Comparison of ENCODE assay signal across 16 cellular contexts in genomic region chr10:24299587-24300258, GRCh38.
DNase-seq lines count a peak whose midpoint lies in the region; ATAC-seq, FAIRE-seq and TF ChIP-seq lines count a peak whose summit lies in the region.
"Had no signal": no experiment of that assay in that cellular context is flagged by ENCODE, and none has a peak within 500 bp of the region (broad histone marks: within the 10 kb centered on the region; RNA-seq: fewer than 3 reads in every experiment).

No MANE protein-coding gene starts in this region.

- DNase-seq in A172 (ENCODE audit: low spot score) (peak; percentile 56), RCC 7860 (ENCODE audit: low spot score) (peak; percentile 21), epithelial cell of esophagus (ENCODE audit: low read depth) (peak; percentile 66), tibial nerve (ENCODE audit: low spot score in 2 of 2) (no peak), GM13976 (ENCODE audit: low spot score) (no peak)
- DNase-seq: activated CD8-positive, alpha-beta T cell treated with anti-CD3 and anti-CD28 coated beads for 36 hours; head of caudate nucleus; left lung; NCI-H2029 treated with DMSO at 0.1 percent for 48 hours; NCI-H748 treated with DMSO at 0.1 percent for 48 hours; SHP77; T1000; thyroid gland had no signal

- TF ChIP-seq POLR2A in tibial nerve (IDR thresholded peaks at IDR 0.05) = no peak

- H3K4me1 ChIP-seq in tibial nerve = no peaks in the 10 kb centered on the region
- H3K4me1 ChIP-seq: left lung had no signal

- TF ChIP-seq CTCF in epithelial cell of esophagus (IDR thresholded peaks at IDR 0.05; ENCODE audit: insufficient read depth, low read depth, low read length, missing control alignments) = no peak
- TF ChIP-seq CTCF in tibial nerve (IDR thresholded peaks at IDR 0.05) = no peak
- TF ChIP-seq CTCF in GM13976 (IDR thresholded peaks at IDR 0.05; ENCODE audit: borderline replicate concordance, control extremely low read depth, extremely low read depth, insufficient read depth, missing control alignments) = no peak

- no peak for TF ChIP-seq EP300 in tibial nerve (IDR thresholded peaks at IDR 0.05)

- no peak overlapping the region for H3K27ac ChIP-seq in tibial nerve
- H3K27ac ChIP-seq: left lung, thyroid gland had no signal

- no peaks in the 10 kb centered on the region for H3K9me3 ChIP-seq in tibial nerve
- H3K9me3 ChIP-seq: left lung, thyroid gland had no signal

- WGBS in tibial nerve, 2 donors = 93 to 95% methylated on average over 6 of the region's 6 CpGs

- no peak for FAIRE-seq in RCC 7860 (lab: Jason Lieb, UNC)

- in situ Hi-C loops in GM13976 (cut with MboI; ENCODE audit: low sequenced_read_pairs, unreplicated experiment) = no loop called here

- ATAC-seq in GM21619 (IDR thresholded peaks at IDR 0.05; ENCODE audit: unreplicated experiment) (peak; percentile 65), HG02840 (IDR thresholded peaks at IDR 0.05; ENCODE audit: low FRiP score, unreplicated experiment) (no peak), HG03521 (IDR thresholded peaks at IDR 0.05; ENCODE audit: unreplicated experiment) (no peak)
- ATAC-seq: activated CD8-positive, alpha-beta T cell treated with anti-CD3 and anti-CD28 coated beads for 36 hours; left lung had no signal

- H3K27me3 ChIP-seq in tibial nerve = no peaks in the 10 kb centered on the region
- H3K27me3 ChIP-seq: left lung, thyroid gland had no signal

- H3K4me3 ChIP-seq in epithelial cell of esophagus (ENCODE audit: low read length) (no peak overlapping the region), tibial nerve (no peak overlapping the region)
- H3K4me3 ChIP-seq: left lung, thyroid gland had no signal

- H3K36me3 ChIP-seq in tibial nerve = no peaks in the 10 kb centered on the region
- H3K36me3 ChIP-seq: left lung, thyroid gland had no signal

Comparison
In these comparisons a context has a peak if more than half of its experiments do, and no peak if none do; other contexts are left out.
1. DNase-seq: peak in A172 (single experiment), RCC 7860 (single experiment) and epithelial cell of esophagus (single experiment); none in tibial nerve (0 of 2) and GM13976 (single experiment).